In genomic region chr19:31356587-31357314, GRCh38 we compare ENCODE assay signal across 8 cellular contexts. TPM values are rescaled to one million over a fixed set of nuclear protein-coding genes. Genes with fewer than 3 reads are reported as not detected.
DNase-seq lines count a peak whose midpoint lies in the region; ATAC-seq and TF ChIP-seq lines count a peak whose summit lies in the region.

No MANE protein-coding gene starts in this region.

- H3K36me3 Mint-ChIP-seq in progenitor cell of endocrine pancreas (ENCODE audit: insufficient read depth), result no peaks in the 10 kb centered on the region

- DNase-seq in activated CD4-positive, alpha-beta T cell treated with anti-CD3 and anti-CD28 coated beads, Interleukin-2, amount 50 U/mL, for 48 hours, result peak; percentile 71 to 76
- peak; percentile 48 to 53 for DNase-seq in erythroblast (lab: John Stamatoyannopoulos, UW)
- DNase-seq in progenitor cell of endocrine pancreas (ENCODE audit: low spot score, unreplicated experiment), result no peak
- no peak for DNase-seq in PC-9
- DNase-seq in A172 (ENCODE audit: low spot score), result no peak

- H3K27me3 Mint-ChIP-seq in progenitor cell of endocrine pancreas, result peaks cover 95% of the 10 kb centered on the region

- H3K27ac Mint-ChIP-seq in progenitor cell of endocrine pancreas, result peak overlapping the region; percentile 15

- peak overlapping the region; percentile 74 for H3K9ac ChIP-seq in ES-I3 (ENCODE audit: low read depth, low read length)

- H2AFZ ChIP-seq in PC-9, result no peak overlapping the region

- TF ChIP-seq CTCF in progenitor cell of endocrine pancreas (IDR thresholded peaks at IDR 0.05; ENCODE audit: unreplicated experiment) (peak; percentile 58), PC-9 (conservative IDR thresholded peaks at IDR 0.05) (no peak)

- H3K27ac ChIP-seq in PC-9, result no peak overlapping the region

- H3K4me3 Mint-ChIP-seq in progenitor cell of endocrine pancreas (ENCODE audit: low read depth), result no peak overlapping the region

- no TSS peak for BruUV-seq in PC-9 (replicated peaks; lab: Mats Ljungman, UMichigan)

- CTCF ChIA-PET in PC-9 (lab: Charles Lee), result no interaction called here

- H3F3A ChIP-seq in PC-9 (ENCODE audit: insufficient read depth, low read depth), result no peaks in the 10 kb centered on the region

- TF ChIP-seq POLR2A in erythroblast (IDR thresholded peaks at IDR 0.05; ENCODE audit: low read length), result no peak

- H3K4me1 Mint-ChIP-seq in progenitor cell of endocrine pancreas (ENCODE audit: low read depth), result peaks cover 30% of the 10 kb centered on the region

- H4K20me1 ChIP-seq in PC-9 (ENCODE audit: insufficient read depth), result no peaks in the 10 kb centered on the region

- H3K4me2 ChIP-seq in PC-9, result no peak overlapping the region

- ATAC-seq in HG03378 (IDR thresholded peaks at IDR 0.05; ENCODE audit: unreplicated experiment), result no peak
- no peak for ATAC-seq in GM19452 (IDR thresholded peaks at IDR 0.05; ENCODE audit: unreplicated experiment)

- no peaks in the 10 kb centered on the region for H3K9me2 ChIP-seq in PC-9 (ENCODE audit: insufficient read depth)

- H3K9me3 ChIP-seq in ES-I3 (ENCODE audit: control insufficient read depth, insufficient read depth, low read length), result no peaks in the 10 kb centered on the region
- no peaks in the 10 kb centered on the region for H3K9me3 ChIP-seq in PC-9 (ENCODE audit: insufficient read depth, low read depth)

- H3K36me3 ChIP-seq in ES-I3 (ENCODE audit: insufficient read depth, low read length) (no peaks in the 10 kb centered on the region; the same call in 1 of the 2 replicates), PC-9 (ENCODE audit: low read depth) (no peaks in the 10 kb centered on the region)

- POLR2A ChIA-PET in PC-9 (lab: Charles Lee; ENCODE audit: unreplicated experiment), result no interaction called here

- H3K4me1 ChIP-seq in ES-I3 (ENCODE audit: insufficient read depth, low read length), result peaks cover 5% of the 10 kb centered on the region; the same call in 1 of the 2 replicates
- no peaks in the 10 kb centered on the region for H3K4me1 ChIP-seq in PC-9 (replicated peaks; ENCODE audit: insufficient read depth)

- H3K27me3 ChIP-seq in PC-9 (ENCODE audit: insufficient read depth, low read depth), result peaks cover 57% of the 10 kb centered on the region

- no peaks in the 10 kb centered on the region for H3K79me2 ChIP-seq in PC-9 (ENCODE audit: low read depth)

- H3K4me3 ChIP-seq in PC-9, result no peak overlapping the region

- H3K9me3 Mint-ChIP-seq in progenitor cell of endocrine pancreas (ENCODE audit: low read depth), result no peaks in the 10 kb centered on the region

- intact Hi-C loops in PC-9 (cut with micrococcal nuclease; ENCODE audit: unreplicated experiment), result no loop called here

RNA-seq across cellular contexts. Expression of gene TSHZ3, which starts 7.5 kb away (rescaled TPM):
- total RNA-seq in progenitor cell of endocrine pancreas (15.0 and 15.5 TPM in 2 replicates), PC-9 (2021) (not detected in 2 replicates)
- total RNA-seq in A172 (2014; rRNA removed; shearing (Covaris generic)), result 4.7 and 5.6 TPM in 2 replicates

Comparison
In these comparisons a context has a peak if more than half of its experiments do, and no peak if none do; other contexts are left out.
1. DNase-seq: peak in activated CD4-positive, alpha-beta T cell treated with anti-CD3 and anti-CD28 coated beads, Interleukin-2, amount 50 U/mL, for 48 hours (2 of 2) and erythroblast (2 of 2); none in progenitor cell of endocrine pancreas (single experiment), PC-9 (0 of 2) and A172 (single experiment).